In genomic region chr9:35814106-35814840, GRCh38 we compare ENCODE assay signal across 8 cellular contexts.
A peak's percentile ranks its signal among the peaks of the same experiment; 100 is the strongest.
DNase-seq lines count a peak whose midpoint lies in the region; ATAC-seq lines count a peak whose summit lies in the region.

No MANE protein-coding gene starts in this region.

- ATAC-seq in GM19463 (IDR thresholded peaks at IDR 0.05; ENCODE audit: unreplicated experiment) (peak; percentile 17), HG03565 (IDR thresholded peaks at IDR 0.05; ENCODE audit: unreplicated experiment) (peak; percentile 9)

- DNase-seq in NCI-H1105 treated with DMSO at 0.1 percent for 48 hours (lab: John Stamatoyannopoulos, UW) (peak; percentile 28), NCI-H1105 (lab: John Stamatoyannopoulos, UW) (no peak), RPMI8226 (peak; percentile 84), caudate nucleus (lab: John Stamatoyannopoulos, UW) (peak in 42 of 61 donors; percentile 14 to 80 (median 59)), iris pigment epithelial cell (ENCODE audit: low read depth) (peak; percentile 55)

- peak overlapping the region; percentile 95 for H3K27ac ChIP-seq in caudate nucleus (ENCODE audit: low read depth, low read length)
- H3K27ac ChIP-seq in skin epidermis, result peak overlapping the region; percentile 73 to 99 (median 94)

- H3K4me3 ChIP-seq in skin epidermis, result peak overlapping the region; percentile 65 to 93 (median 76)
